In genomic region chr11:100808904-100809491, GRCh38 we compare ENCODE assay signal across 11 cellular contexts.
DNase-seq lines count a peak whose midpoint lies in the region; ATAC-seq and TF ChIP-seq lines count a peak whose summit lies in the region.
"Had no signal": no experiment of that assay in that cellular context is flagged by ENCODE, and none has a peak within 500 bp of the region (broad histone marks: within the 10 kb centered on the region; RNA-seq: fewer than 3 reads in every experiment).

No MANE protein-coding gene starts in this region.

- H3K27ac ChIP-seq in endodermal cell (ENCODE audit: low read depth, low read length) (no peak overlapping the region), transverse colon (no peak overlapping the region)

- intact Hi-C loops in transverse colon (cut with DNase I; ENCODE audit: low total_unique reads), result no loop called here

- WGBS in endodermal cell (ENCODE audit: insufficient coverage in 1 of 2, insufficient read length in 1 of 2), 2 experiments, result 58 to 60% methylated on average over 2 of the region's 3 CpGs
- WGBS in transverse colon (ENCODE audit: low coverage in 1 of 2), 2 donors, result 62 to 84% methylated on average over 3 of the region's 3 CpGs

- peaks cover 46% of the 10 kb centered on the region for H3K4me1 Mint-ChIP-seq in endodermal cell
- no peaks in the 10 kb centered on the region for H3K4me1 Mint-ChIP-seq in stimulated activated naive B cell treated with anti-CD40 and anti-IgM and Interleukin-4, amounts not matched to agents 10 μg/mL and 1 μg/mL and 100 μg/mL, for 72 hours
- H3K4me1 Mint-ChIP-seq: naive thymus-derived CD8-positive, alpha-beta T cell had no signal

- in situ Hi-C loops in transverse colon (cut with MboI; ENCODE audit: low pct_ligation_motif_present in 1 of 4, low pct_unique_long_range_greater_than_20kb in 1 of 4, low sequenced_read_pairs in 3 of 4), result no loop called here

- H3K36me3 Mint-ChIP-seq in endodermal cell (ENCODE audit: low read depth), result peaks cover 31% of the 10 kb centered on the region
- H3K36me3 Mint-ChIP-seq in stimulated activated naive B cell treated with anti-CD40 and anti-IgM and Interleukin-4, amounts not matched to agents 10 μg/mL and 1 μg/mL and 100 μg/mL, for 72 hours, result peaks cover 10 to 11% of the 10 kb centered on the region in 2 donors
- H3K36me3 Mint-ChIP-seq: naive thymus-derived CD8-positive, alpha-beta T cell had no signal

- no peaks in the 10 kb centered on the region for H3K9me3 ChIP-seq in endodermal cell (ENCODE audit: control insufficient read depth, low read length)
- H3K9me3 ChIP-seq in transverse colon, result no peaks in the 10 kb centered on the region

- no peak for TF ChIP-seq EP300 in transverse colon (IDR thresholded peaks at IDR 0.05; ENCODE audit: low read depth)

- TF ChIP-seq POLR2A in transverse colon (IDR thresholded peaks at IDR 0.05), result no peak

- ATAC-seq in stimulated activated naive B cell treated with anti-CD40 and anti-IgM and Interleukin-4, amounts not matched to agents 10 μg/mL and 1 μg/mL and 100 μg/mL, for 72 hours (replicated peaks), result no peak
- no peak for ATAC-seq in HG02884 (IDR thresholded peaks at IDR 0.05; ENCODE audit: unreplicated experiment)
- no peak for ATAC-seq in HG02840 (IDR thresholded peaks at IDR 0.05; ENCODE audit: low FRiP score, unreplicated experiment)
- ATAC-seq: naive thymus-derived CD8-positive, alpha-beta T cell had no signal

- H3K36me3 ChIP-seq in endodermal cell (ENCODE audit: control insufficient read depth, insufficient read depth, low read length), result peaks cover 10% of the 10 kb centered on the region
- no peaks in the 10 kb centered on the region for H3K36me3 ChIP-seq in transverse colon

- DNase-seq in EH (ENCODE audit: low read depth) (peak; percentile 47), NCI-H526 treated with DMSO at 0.1 percent for 48 hours (lab: John Stamatoyannopoulos, UW) (peak; percentile 40), endodermal cell (no peak), non-pigmented ciliary epithelial cell (ENCODE audit: low read depth) (peak; percentile 55), transverse colon (no peak)
- DNase-seq in stimulated activated naive B cell treated with anti-CD40 and anti-IgM and Interleukin-4, amounts not matched to agents 10 μg/mL and 1 μg/mL and 100 μg/mL, for 72 hours, result no peak
- DNase-seq: activated T-cell treated with anti-CD3 and anti-CD28 coated beads, Interleukin-2, amount 50 U/mL, for 1 hour; naive thymus-derived CD8-positive, alpha-beta T cell; stimulated activated CD4-positive, alpha-beta T cell treated with anti-CD3 and anti-CD28 coated beads, Interleukin-1b, Interleukin-23, amount 100 ng/mL, for 48 hours had no signal

- H3K27me3 Mint-ChIP-seq in endodermal cell (ENCODE audit: insufficient read depth), result no peaks in the 10 kb centered on the region
- no peaks in the 10 kb centered on the region for H3K27me3 Mint-ChIP-seq in stimulated activated naive B cell treated with anti-CD40 and anti-IgM and Interleukin-4, amounts not matched to agents 10 μg/mL and 1 μg/mL and 100 μg/mL, for 72 hours
- H3K27me3 Mint-ChIP-seq: naive thymus-derived CD8-positive, alpha-beta T cell had no signal

- H3K9ac ChIP-seq in endodermal cell (ENCODE audit: extremely low read depth, low read length, poor library complexity, severe bottlenecking), result no peak overlapping the region

- TF ChIP-seq CTCF in endodermal cell (conservative IDR thresholded peaks at IDR 0.05), result no peak
- no peak for TF ChIP-seq CTCF in transverse colon (IDR thresholded peaks at IDR 0.05)

- H3K4me3 Mint-ChIP-seq in endodermal cell, result no peak overlapping the region
- no peak overlapping the region for H3K4me3 Mint-ChIP-seq in stimulated activated naive B cell treated with anti-CD40 and anti-IgM and Interleukin-4, amounts not matched to agents 10 μg/mL and 1 μg/mL and 100 μg/mL, for 72 hours
- H3K4me3 Mint-ChIP-seq: naive thymus-derived CD8-positive, alpha-beta T cell had no signal

- H3K4me1 ChIP-seq in endodermal cell (ENCODE audit: control insufficient read depth, insufficient read depth, low read length) (peaks cover 19% of the 10 kb centered on the region), transverse colon (no peaks in the 10 kb centered on the region)

- no peaks in the 10 kb centered on the region for H3K27me3 ChIP-seq in endodermal cell (ENCODE audit: control insufficient read depth, insufficient read depth, low read length, poor library complexity, severe bottlenecking)
- H3K27me3 ChIP-seq in transverse colon, result no peaks in the 10 kb centered on the region

- H3K4me3 ChIP-seq in endodermal cell (ENCODE audit: low read length), result no peak overlapping the region
- no peak overlapping the region for H3K4me3 ChIP-seq in transverse colon

- peak overlapping the region; percentile 86 for H3K27ac Mint-ChIP-seq in endodermal cell
- no peak overlapping the region for H3K27ac Mint-ChIP-seq in stimulated activated naive B cell treated with anti-CD40 and anti-IgM and Interleukin-4, amounts not matched to agents 10 μg/mL and 1 μg/mL and 100 μg/mL, for 72 hours
- H3K27ac Mint-ChIP-seq: naive thymus-derived CD8-positive, alpha-beta T cell had no signal

- H3K9me3 Mint-ChIP-seq in endodermal cell, result no peaks in the 10 kb centered on the region
- peaks cover 0 to 1% of the 10 kb centered on the region in 2 donors for H3K9me3 Mint-ChIP-seq in stimulated activated naive B cell treated with anti-CD40 and anti-IgM and Interleukin-4, amounts not matched to agents 10 μg/mL and 1 μg/mL and 100 μg/mL, for 72 hours

Comparison
In these comparisons a context has a peak if more than half of its experiments do, and no peak if none do; other contexts are left out.
1. DNase-seq: peak in EH (single experiment), NCI-H526 treated with DMSO at 0.1 percent for 48 hours (single experiment) and non-pigmented ciliary epithelial cell (single experiment); none in endodermal cell (single experiment), transverse colon (single experiment) and stimulated activated naive B cell treated with anti-CD40 and anti-IgM and Interleukin-4, amounts not matched to agents 10 μg/mL and 1 μg/mL and 100 μg/mL, for 72 hours (single experiment).